Comparison of ENCODE assay signal across 20 cellular contexts in genomic region chr20:9300534-9300933, GRCh38.
"Had no signal": no experiment of that assay in that cellular context is flagged by ENCODE, and none has a peak within 500 bp of the region (broad histone marks: within the 10 kb centered on the region; RNA-seq: fewer than 3 reads in every experiment).

No MANE protein-coding gene starts in this region.

- H3K27ac ChIP-seq: epithelial cell of prostate, esophagus muscularis mucosa, gastrocnemius medialis, neural progenitor cell, ovary had no signal

- H3K36me3 ChIP-seq: esophagus muscularis mucosa, gastrocnemius medialis, heart right ventricle, left ventricle myocardium inferior, lower lobe of right lung, neural progenitor cell, ovary, tibial nerve had no signal

- DNase-seq: effector memory CD4-positive, alpha-beta T cell; gastrocnemius medialis; heart right ventricle; hypothalamus; left cardiac atrium; left ventricle myocardium inferior; lower lobe of right lung; midbrain; nucleus accumbens; ovary; right cardiac atrium; stimulated activated CD4-positive, alpha-beta T cell treated with anti-CD3 and anti-CD28 coated beads, Interleukin-4, amount 100 ng/mL, for 1 hour; testis had no signal

- H3K9me3 ChIP-seq: esophagus muscularis mucosa, gastrocnemius medialis, left ventricle myocardium inferior, lower lobe of right lung, ovary, testis, tibial nerve had no signal

- H3K9ac ChIP-seq: neural progenitor cell had no signal

- H3K4me2 ChIP-seq: neural progenitor cell had no signal

- H2AFZ ChIP-seq: neural progenitor cell had no signal

- FAIRE-seq: endometrium, islet of Langerhans had no signal

- H3K27me3 ChIP-seq: esophagus muscularis mucosa, gastrocnemius medialis, heart right ventricle, neural progenitor cell, ovary, testis, tibial nerve had no signal

- H3K4me3 ChIP-seq: esophagus muscularis mucosa, gastrocnemius medialis, heart right ventricle, left ventricle myocardium inferior, lower lobe of right lung, neural progenitor cell, ovary, testis, tibial nerve had no signal

- ATAC-seq: gastrocnemius medialis; lower lobe of right lung; natural killer cell treated with Interleukin-12 subunit alpha and Interleukin-12 subunit beta and Interleukin-15 and Interleukin-18, amount 100 ng/mL, for 72 hours had no signal

- H3K4me1 ChIP-seq: lower lobe of right lung had no signal
